7 cellular contexts compared by ENCODE assay signal in genomic region chr3:155275159-155275754, GRCh38. TPM values are rescaled to one million over a fixed set of nuclear protein-coding genes. Genes with fewer than 3 reads are reported as not detected.
"Had no signal": no experiment of that assay in that cellular context is flagged by ENCODE, and none has a peak within 500 bp of the region (broad histone marks: within the 10 kb centered on the region; RNA-seq: fewer than 3 reads in every experiment).

No MANE protein-coding gene starts in this region.

RNA-seq across cellular contexts. Expression of gene STRIT1, which starts 18.2 kb away (rescaled TPM):
- total RNA-seq: MCF 10A, NCI-H460, PC-3, Peyer's patch, Right ventricle myocardium superior, SK-MEL-5, T-cell had no signal
